8 cellular contexts compared by ENCODE assay signal in the genomic region with DNA sequence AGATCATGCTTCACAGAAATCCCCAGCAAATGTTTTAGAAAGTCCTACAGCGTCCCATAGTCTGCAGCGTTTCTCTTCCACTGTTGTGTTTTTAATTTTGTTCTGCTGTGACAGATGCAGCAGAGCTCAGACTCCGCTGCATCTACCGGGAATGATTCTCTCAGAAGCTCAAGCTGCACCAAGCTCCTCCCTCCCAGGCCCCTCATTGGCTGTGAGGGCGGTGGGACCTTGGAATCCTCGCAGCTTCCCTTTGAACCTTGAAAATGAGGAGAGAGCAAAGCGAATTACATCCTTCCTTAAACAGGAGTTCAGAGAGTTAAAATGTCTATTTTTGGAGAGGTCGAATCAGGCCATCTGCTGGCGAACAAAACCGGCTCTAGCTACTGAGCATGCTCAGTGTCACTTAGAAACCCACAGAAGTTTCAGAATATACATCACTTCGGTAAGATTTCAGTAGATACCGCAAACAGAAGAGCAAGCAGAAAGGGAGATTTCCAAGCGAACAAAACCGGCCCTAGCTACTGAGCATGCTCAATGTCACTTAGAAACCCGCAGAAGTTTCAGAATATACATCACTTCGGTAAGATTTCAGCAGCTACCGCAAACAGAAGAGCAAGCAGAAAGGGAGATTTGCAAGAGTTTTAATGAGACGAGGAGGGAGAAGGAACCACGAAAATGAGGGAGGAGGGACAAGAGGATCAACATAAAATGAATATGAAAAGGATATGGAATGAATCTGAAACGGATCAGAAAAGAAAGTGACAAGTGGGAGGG. TPM values are rescaled to one million over a fixed set of nuclear protein-coding genes. Genes with fewer than 3 reads are reported as not detected.
DNase-seq lines count a peak whose midpoint lies in the region; ATAC-seq and TF ChIP-seq lines count a peak whose summit lies in the region.

TSS of gene ABCD2 (minus strand) at position 144 of the 774 bp plus-strand sequence. CDS start 188 bp downstream, outside the sequence.

- peak within 1 kb of the TSS; percentile 68 to 71 for H3K27ac ChIP-seq in ascending aorta

- intact Hi-C loops in T-helper 1 cell treated with Interleukin-12 subunit alpha and Interleukin-12 subunit beta and Interleukin-4 antibody, amounts not matched to agents 30 ng/mL and 1 ng/mL, for 36 hours (cut with micrococcal nuclease) = loop anchor here (1.0 to 10.0 kb wide), 10 partner anchors 15 to 1303 kb away; partner anchors contain the start of genes ALG10B, CPNE8, KIF21A and SLC2A13
- intact Hi-C loops in ascending aorta (cut with DNase I) = loop anchor here (5.0 kb wide), 1 partner anchor 178 kb away; the partner anchor contains the start of gene KIF21A

- H3K4me3 ChIP-seq in ascending aorta = peak within 1 kb of the TSS; percentile 59 to 74

- TF ChIP-seq CTCF in GM13977 (IDR thresholded peaks at IDR 0.05; ENCODE audit: extremely low read depth, insufficient read depth, missing control alignments) (peak; percentile 14), ascending aorta (IDR thresholded peaks at IDR 0.05) (no peak)

- no peak for TF ChIP-seq POLR2A in erythroblast (IDR thresholded peaks at IDR 0.05; ENCODE audit: low read length)

- H3K4me1 ChIP-seq in ascending aorta = peaks cover 0 to 3% of the 10 kb centered on the region in 2 donors

- H3K9me3 ChIP-seq in ascending aorta = no peaks in the 10 kb centered on the region

- in situ Hi-C loops in GM13977 (cut with MboI; ENCODE audit: low pct_unique_long_range_greater_than_20kb, low sequenced_read_pairs, unreplicated experiment) = loop anchor here (25.0 kb wide), 1 partner anchor 492 kb away; the partner anchor contains the start of gene SLC2A13

- no peaks in the 10 kb centered on the region for H3K27me3 ChIP-seq in ascending aorta

- H3K36me3 ChIP-seq in ascending aorta = no peaks in the 10 kb centered on the region

- peak; percentile 72 for ATAC-seq in HG02623 (IDR thresholded peaks at IDR 0.05; ENCODE audit: unreplicated experiment)

- peak; percentile 61 for DNase-seq in GM13977 (ENCODE audit: low spot score)
- peak; percentile 31 for DNase-seq in NCI-H1092 treated with DMSO at 0.1 percent for 48 hours (lab: John Stamatoyannopoulos, UW)
- DNase-seq in ascending aorta (ENCODE audit: low spot score in 2 of 2) = peak; percentile 10 to 80
- DNase-seq in hepatic stellate cell (ENCODE audit: low spot score) = peak; percentile 51
- DNase-seq in retina = peak; percentile 88
- DNase-seq in erythroblast (lab: John Stamatoyannopoulos, UW) = no peak

RNA-seq across cellular contexts. Expression of gene ABCD2, which starts in this region (rescaled TPM):
- total RNA-seq in T-helper 1 cell treated with Interleukin-12 subunit alpha and Interleukin-12 subunit beta and Interleukin-4 antibody, amounts not matched to agents 30 ng/mL and 1 ng/mL, for 36 hours = 39.1 and 39.5 TPM in 2 replicates
- total RNA-seq in ascending aorta = under 0.01 TPM

Comparison
In these comparisons a context has a peak if more than half of its experiments do, and no peak if none do; other contexts are left out.
1. RNA of gene ABCD2 (total RNA-seq): 39.1 to 39.5 TPM in T-helper 1 cell treated with Interleukin-12 subunit alpha and Interleukin-12 subunit beta and Interleukin-4 antibody, amounts not matched to agents 30 ng/mL and 1 ng/mL, for 36 hours; under 0.01 TPM in ascending aorta (single experiment); every median in the first group is over 10 times any median in the second.
2. Peak in DNase-seq, H3K4me3 ChIP-seq and H3K27ac ChIP-seq in ascending aorta; RNA of the gene not detected or under 1 TPM.
3. DNase-seq: peak in GM13977 (single experiment), NCI-H1092 treated with DMSO at 0.1 percent for 48 hours (single experiment), hepatic stellate cell (single experiment) and retina (single experiment); none in erythroblast (0 of 2).